Comparison of ENCODE assay signal across 13 cellular contexts in the genomic region with DNA sequence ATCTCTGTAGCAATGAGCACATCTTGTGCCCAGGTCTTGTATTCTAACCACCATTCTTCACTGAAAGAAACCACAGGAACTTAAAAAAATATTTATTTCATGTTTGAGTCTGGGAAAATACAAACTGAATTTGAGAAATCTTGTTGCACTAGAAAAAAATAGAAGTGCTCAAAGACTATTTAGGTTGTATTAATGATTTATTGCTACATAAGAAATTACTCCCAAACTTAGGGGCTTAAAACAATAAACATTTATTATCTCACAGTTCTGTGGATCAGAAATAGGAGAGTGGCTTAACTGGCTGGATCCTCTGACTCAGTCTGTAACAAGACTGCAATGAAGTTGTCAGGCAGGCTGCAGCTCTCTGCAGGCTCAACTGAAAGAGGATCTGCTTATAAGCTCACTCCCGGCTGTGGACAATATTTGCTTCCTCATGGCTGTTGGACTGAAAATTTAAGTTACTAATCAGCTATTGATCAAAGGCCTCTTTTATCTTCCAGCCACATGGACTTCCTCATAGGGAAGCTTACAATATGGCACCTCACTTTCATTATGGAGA.
"Had no signal": no experiment of that assay in that cellular context is flagged by ENCODE, and none has a peak within 500 bp of the region (broad histone marks: within the 10 kb centered on the region; RNA-seq: fewer than 3 reads in every experiment).

No MANE protein-coding gene starts in this region.

- H3K27ac ChIP-seq: neutrophil, right atrium auricular region, tibial artery had no signal

- H3K36me3 ChIP-seq: neutrophil, right atrium auricular region, tibial artery had no signal

- H3K9me3 ChIP-seq: neutrophil, right atrium auricular region, tibial artery had no signal

- ATAC-seq: left cardiac atrium; naive thymus-derived CD4-positive, alpha-beta T cell; stimulated activated effector memory CD8-positive, alpha-beta T cell treated with anti-CD3 and anti-CD28 coated beads, Interleukin-12 subunit alpha, Interleukin-12 subunit beta, amount 100 ng/mL, for 72 hours had no signal

- H3K4me3 ChIP-seq: lung, right atrium auricular region, tibial artery had no signal

- H3K27me3 ChIP-seq: neutrophil, right atrium auricular region, tibial artery had no signal

- DNase-seq: activated CD4-positive, alpha-beta memory T cell treated with anti-CD3 and anti-CD28 coated beads for 36 hours; activated gamma-delta T cell; activated T-cell treated with anti-CD3 and anti-CD28 coated beads, Interleukin-2, amount 50 U/mL, for 48 hours; anterior cingulate cortex; hypothalamus; left cardiac atrium; naive thymus-derived CD4-positive, alpha-beta T cell; posterior cingulate gyrus; tibial artery had no signal

- H3K4me1 ChIP-seq: right atrium auricular region, tibial artery had no signal
